ENCODE assay signal across 13 cellular contexts in the genomic region with DNA sequence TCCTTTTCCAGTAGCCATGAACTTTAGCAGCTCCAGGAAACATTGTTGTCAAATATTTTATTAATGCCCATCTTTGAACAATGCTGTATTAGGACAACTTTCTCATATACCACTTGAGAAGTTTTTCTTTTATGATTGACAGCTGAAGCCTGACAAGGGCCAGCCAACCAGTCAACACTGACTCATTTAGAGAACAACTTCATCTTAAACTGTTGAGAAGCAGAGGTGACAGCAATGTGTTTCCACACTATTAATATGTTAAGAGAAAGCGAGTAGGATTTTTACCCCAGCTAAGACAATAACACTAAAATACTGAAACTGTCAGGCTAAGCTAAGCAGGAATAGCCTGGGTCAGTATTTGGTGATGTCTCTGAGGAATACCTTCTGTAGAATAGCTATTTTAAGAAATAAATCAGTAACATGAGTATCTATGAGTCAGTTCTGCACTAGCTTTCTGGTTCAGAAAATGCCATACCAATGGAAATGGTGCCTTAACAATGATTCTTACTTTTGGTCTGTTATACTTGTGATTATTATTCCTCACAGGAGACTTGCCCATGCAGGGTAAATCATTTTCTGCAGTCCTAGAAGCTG.
DNase-seq lines count a peak whose midpoint lies in the region; ATAC-seq and TF ChIP-seq lines count a peak whose summit lies in the region.
"Had no signal": no experiment of that assay in that cellular context is flagged by ENCODE, and none has a peak within 500 bp of the region (broad histone marks: within the 10 kb centered on the region; RNA-seq: fewer than 3 reads in every experiment).

No MANE protein-coding gene starts in this region.

- H3K9me3 ChIP-seq in colonic mucosa = no peaks in the 10 kb centered on the region
- H3K9me3 ChIP-seq in Caco-2 = no peaks in the 10 kb centered on the region
- H3K9me3 ChIP-seq: A549 had no signal

- H3K36me3 Mint-ChIP-seq in HFFc6 (ENCODE audit: low read depth) (no peaks in the 10 kb centered on the region), Caco-2 (ENCODE audit: insufficient read depth, unreplicated experiment) (no peaks in the 10 kb centered on the region)

- H3K27ac ChIP-seq in colonic mucosa = no peak overlapping the region
- H3K27ac ChIP-seq: A549 had no signal

- H3K4me1 ChIP-seq in colonic mucosa = no peaks in the 10 kb centered on the region
- H3K4me1 ChIP-seq in Caco-2 = no peaks in the 10 kb centered on the region
- H3K4me1 ChIP-seq: A549 had no signal

- H3K27ac Mint-ChIP-seq in HFFc6 (no peak overlapping the region), Caco-2 (ENCODE audit: unreplicated experiment) (no peak overlapping the region)
- H3K27ac Mint-ChIP-seq: activated T-helper 2 cell treated with anti-CD3 and anti-CD28 coated beads, Interferon-gamma antibody, Interleukin-2, Interleukin-4, amounts not matched to agents 10 μg/mL and 5 μg/mL and 100 μg/mL, durations not matched to agents 14 hours and 24 hours and 36 hours; GM23338 had no signal

- peak; percentile 17 for DNase-seq in GM12865 (ENCODE audit: low read depth)
- DNase-seq in colonic mucosa = no peak
- DNase-seq in HFFc6 = no peak
- no peak for DNase-seq in Caco-2
- DNase-seq in NCI-H1694 treated with DMSO at 0.1 percent for 48 hours (lab: John Stamatoyannopoulos, UW) = no peak
- DNase-seq: NCI-H226, Right ventricle myocardium superior had no signal

- ATAC-seq in GM21360 (IDR thresholded peaks at IDR 0.05; ENCODE audit: unreplicated experiment) (peak; percentile 95), HG02970 (IDR thresholded peaks at IDR 0.05; ENCODE audit: low FRiP score, unreplicated experiment) (peak; percentile 61), HG03575 (IDR thresholded peaks at IDR 0.05; ENCODE audit: extremely low read depth, insufficient number of reproducible peaks, low FRiP score, unreplicated experiment) (peak; percentile 87)
- ATAC-seq: A549, GM23338 had no signal

- POLR2A ChIA-PET in Caco-2 (lab: Charles Lee) = no interaction called here

- no peaks in the 10 kb centered on the region for H3K27me3 ChIP-seq in colonic mucosa
- H3K27me3 ChIP-seq in Caco-2 (replicated peaks; ENCODE audit: control insufficient read depth, insufficient read depth, low read length) = no peaks in the 10 kb centered on the region

- TF ChIP-seq CTCF in GM12865 (IDR thresholded peaks at IDR 0.05; ENCODE audit: insufficient read depth, low read depth, low read length, missing control alignments) (no peak), colonic mucosa (IDR thresholded peaks at IDR 0.05) (no peak), HFFc6 (IDR thresholded peaks at IDR 0.05) (no peak), Caco-2 (IDR thresholded peaks at IDR 0.05; ENCODE audit: insufficient read depth in 1 of 2, low read depth in 1 of 2, low read length in 1 of 2, severe bottlenecking in 1 of 2, unreplicated experiment in 1 of 2) (no peak)

- no peaks in the 10 kb centered on the region for H3K4me1 Mint-ChIP-seq in HFFc6 (ENCODE audit: low read depth)
- H3K4me1 Mint-ChIP-seq in Caco-2 (ENCODE audit: low read depth, unreplicated experiment) = no peaks in the 10 kb centered on the region

- no TSS peak for BruUV-seq in Caco-2 (replicated peaks; lab: Mats Ljungman, UMichigan)

- intact Hi-C loops in colonic mucosa (cut with DNase I) (no loop called here), Caco-2 (cut with micrococcal nuclease; ENCODE audit: unreplicated experiment) (no loop called here)

- CTCF ChIA-PET in Caco-2 (lab: Charles Lee) = no interaction called here

- no peaks in the 10 kb centered on the region for H3K36me3 ChIP-seq in colonic mucosa
- no peaks in the 10 kb centered on the region for H3K36me3 ChIP-seq in Caco-2 (ENCODE audit: control insufficient read depth, insufficient read depth, low read length)

- H3K9ac ChIP-seq in colonic mucosa (ENCODE audit: low read depth in 2 of 2, low read length in 2 of 2) = no peak overlapping the region

- H3K9me3 Mint-ChIP-seq in HFFc6 = peaks cover 27% of the 10 kb centered on the region
- peaks cover 4% of the 10 kb centered on the region for H3K9me3 Mint-ChIP-seq in Caco-2 (ENCODE audit: unreplicated experiment)
- H3K9me3 Mint-ChIP-seq: activated T-helper 2 cell treated with anti-CD3 and anti-CD28 coated beads, Interferon-gamma antibody, Interleukin-2, Interleukin-4, amounts not matched to agents 10 μg/mL and 5 μg/mL and 100 μg/mL, durations not matched to agents 14 hours and 24 hours and 36 hours; GM23338 had no signal

- H3K4me3 Mint-ChIP-seq in HFFc6 (no peak overlapping the region), Caco-2 (ENCODE audit: unreplicated experiment) (no peak overlapping the region)
- H3K4me3 Mint-ChIP-seq: GM23338 had no signal

- H3K4me3 ChIP-seq in GM12865 (ENCODE audit: low read depth, low read length) = no peak overlapping the region
- no peak overlapping the region for H3K4me3 ChIP-seq in colonic mucosa
- H3K4me3 ChIP-seq in Caco-2 (ENCODE audit: low read depth, low read length) = no peak overlapping the region
- H3K4me3 ChIP-seq: A549, GM23338 had no signal

- no peaks in the 10 kb centered on the region for H3K27me3 Mint-ChIP-seq in HFFc6 (ENCODE audit: insufficient read depth)
- peaks cover 3% of the 10 kb centered on the region for H3K27me3 Mint-ChIP-seq in Caco-2 (ENCODE audit: insufficient read depth, unreplicated experiment)
